14 cellular contexts compared by ENCODE assay signal in genomic region chr10:29063806-29064644, GRCh38.
DNase-seq lines count a peak whose midpoint lies in the region; ATAC-seq and TF ChIP-seq lines count a peak whose summit lies in the region.
"Had no signal": no experiment of that assay in that cellular context is flagged by ENCODE, and none has a peak within 500 bp of the region (broad histone marks: within the 10 kb centered on the region; RNA-seq: fewer than 3 reads in every experiment).

No MANE protein-coding gene starts in this region.

- H4K20me1 ChIP-seq in smooth muscle cell (ENCODE audit: low read depth) = no peaks in the 10 kb centered on the region

- 30% methylated on average over 5 of the region's 5 CpGs for WGBS in smooth muscle cell (ENCODE audit: low lambda C conversion rate)

- H3K36me3 ChIP-seq in HEK293 (ENCODE audit: control insufficient read depth in 2 of 2, insufficient read depth in 1 of 2, low read length in 2 of 2) (no peaks in the 10 kb centered on the region), smooth muscle cell (ENCODE audit: low read depth) (no peaks in the 10 kb centered on the region)
- H3K36me3 ChIP-seq: gastrocnemius medialis, SJCRH30 had no signal

- H3K79me2 ChIP-seq in smooth muscle cell (ENCODE audit: low read depth) = no peaks in the 10 kb centered on the region

- no peak overlapping the region for H3K4me3 ChIP-seq in HEK293 (ENCODE audit: low read depth, low read length)
- H3K4me3 ChIP-seq in smooth muscle cell = peak overlapping the region; percentile 2
- H3K4me3 ChIP-seq: gastrocnemius medialis, SJCRH30 had no signal

- H3K9me3 ChIP-seq in HEK293 (ENCODE audit: control insufficient read depth, insufficient read depth, low read depth, low read length) (no peaks in the 10 kb centered on the region), smooth muscle cell (replicated peaks; ENCODE audit: low read depth) (no peaks in the 10 kb centered on the region)
- H3K9me3 ChIP-seq: gastrocnemius medialis, SJCRH30 had no signal

- peaks cover 10% of the 10 kb centered on the region for H3F3A ChIP-seq in smooth muscle cell (ENCODE audit: low read depth)

- H3K9ac ChIP-seq in smooth muscle cell (ENCODE audit: low read depth) = peak overlapping the region; percentile 32

- peak overlapping the region; percentile 78 for H3K4me2 ChIP-seq in smooth muscle cell

- H3K4me1 ChIP-seq in HEK293 (ENCODE audit: control insufficient read depth, insufficient read depth, low read length) = no peaks in the 10 kb centered on the region
- H3K4me1 ChIP-seq in foreskin keratinocyte = peaks cover 12% of the 10 kb centered on the region
- H3K4me1 ChIP-seq in smooth muscle cell (ENCODE audit: low read depth) = peaks cover 14% of the 10 kb centered on the region
- H3K4me1 ChIP-seq: gastrocnemius medialis, SJCRH30 had no signal

- peak; percentile 23 to 70 for DNase-seq in foreskin keratinocyte
- no peak for DNase-seq in smooth muscle cell (lab: John Stamatoyannopoulos, UW; ENCODE audit: unreplicated experiment)
- DNase-seq in activated T-cell treated with anti-CD3 and anti-CD28 coated beads for 4 hours = no peak
- no peak for DNase-seq in posterior cingulate gyrus
- no peak for DNase-seq in mucosa of gallbladder (ENCODE audit: low spot score)
- DNase-seq: activated naive CD8-positive, alpha-beta T cell treated with anti-CD3 and anti-CD28 coated beads, Interleukin-2, amount 50 U/mL, for 24 hours; gastrocnemius medialis; naive B cell; NCI-H774; SJCRH30; substantia nigra had no signal

- POLR2A ChIA-PET in HEK293 (lab: Yijun Ruan, JAX) = no interaction called here

- H3K27me3 ChIP-seq in foreskin keratinocyte (peaks cover 28% of the 10 kb centered on the region), smooth muscle cell (ENCODE audit: low read depth) (no peaks in the 10 kb centered on the region)
- H3K27me3 ChIP-seq: gastrocnemius medialis had no signal

- CTCF ChIA-PET in HEK293 (lab: Yijun Ruan, JAX) = interaction anchor here (0.9 to 1.4 kb wide), 3 partner anchors 32 to 432 kb away, joined by 3 to 4 read pairs (median 3); no protein-coding TSS in a partner anchor

- peak overlapping the region; percentile 3 for H2AFZ ChIP-seq in smooth muscle cell (ENCODE audit: low read depth)

- intact Hi-C loops in posterior cingulate gyrus (cut with DNase I) = no loop called here

- no peak for TF ChIP-seq CTCF in HEK293 (tag by site-specific recombination; IDR thresholded peaks at IDR 0.05)
- TF ChIP-seq CTCF in foreskin keratinocyte (conservative IDR thresholded peaks at IDR 0.05) = peak; percentile 25
- peak; percentile 13 for TF ChIP-seq CTCF in smooth muscle cell (IDR thresholded peaks at IDR 0.05; ENCODE audit: borderline replicate concordance, insufficient read depth, poor library complexity, severe bottlenecking)

- H3K27ac ChIP-seq in HEK293 (ENCODE audit: extremely low read depth, low read depth, low read length) (no peak overlapping the region), foreskin keratinocyte (no peak overlapping the region), smooth muscle cell (ENCODE audit: low read depth) (peak overlapping the region; percentile 66)
- H3K27ac ChIP-seq: gastrocnemius medialis, SJCRH30, VCaP had no signal

- ATAC-seq in SK-N-SH treated with all-trans-retinoic acid at 6 μM for 48 hours (peak; percentile 50), foreskin keratinocyte (peak; percentile 53)
- ATAC-seq: activated naive CD8-positive, alpha-beta T cell treated with anti-CD3 and anti-CD28 coated beads, Interleukin-2, amount 50 U/mL, for 24 hours; gastrocnemius medialis had no signal

TF ChIP-seq in HEK293, 187 proteins besides CTCF, POLR2A, EP300 and RAD21:
- TF ChIP-seq TRIM28 (IDR thresholded peaks at IDR 0.05; ENCODE audit: borderline replicate concordance, low read length) (0 out of 2 replicates have a peak, but pooled peaks have one; percentile 46), ZNF629 (tag by site-specific recombination; IDR thresholded peaks at IDR 0.05) (no peak), ZBTB17 (tag by site-specific recombination; IDR thresholded peaks at IDR 0.05) (0 out of 2 replicates have a peak, but pooled peaks have one; percentile 26), ZNF266 (tag by site-specific recombination; IDR thresholded peaks at IDR 0.05; ENCODE audit: low read depth) (peak; percentile 76)
TF ChIP-seq in HEK293: peak in this region for 3.

TF ChIP-seq in SK-N-SH treated with all-trans-retinoic acid at 6 μM for 48 hours, 23 proteins besides CTCF, POLR2A, EP300 and RAD21:
- TF ChIP-seq ISL1 (CRISPR knock-in tag; IDR thresholded peaks at IDR 0.05) (peak; percentile 38; the same call in 1 of the 2 replicates), ESRRG (CRISPR knock-in tag; IDR thresholded peaks at IDR 0.05) (no peak), BACH2 (CRISPR knock-in tag; IDR thresholded peaks at IDR 0.05; ENCODE audit: borderline replicate concordance) (no peak)

Comparison
In these comparisons a context has a peak if more than half of its experiments do, and no peak if none do; other contexts are left out.
1. DNase-seq: peak in foreskin keratinocyte (2 of 2); none in smooth muscle cell (single experiment), activated T-cell treated with anti-CD3 and anti-CD28 coated beads for 4 hours (single experiment), posterior cingulate gyrus (0 of 10) and mucosa of gallbladder (single experiment).